ENCODE assay signal across 8 cellular contexts in genomic region chr3:51974963-51975856, GRCh38. TPM values are rescaled to one million over a fixed set of nuclear protein-coding genes. Genes with fewer than 3 reads are reported as not detected.
DNase-seq lines count a peak whose midpoint lies in the region; ATAC-seq and TF ChIP-seq lines count a peak whose summit lies in the region.

Gene ABHD14A, plus strand, starts transcription at chr3:51975064. Its CDS starts 72 bp downstream, at chr3:51975136.

- peak; percentile 88 to 92 for TF ChIP-seq POLR2A in Peyer's patch (IDR thresholded peaks at IDR 0.05)

- H3K9me3 ChIP-seq in Peyer's patch, result no peaks in the 10 kb centered on the region
- no peaks in the 10 kb centered on the region for H3K9me3 ChIP-seq in subcutaneous abdominal adipose tissue (ENCODE audit: control insufficient read depth in 5 of 5, low read length in 5 of 5)

- H3K9ac ChIP-seq in subcutaneous abdominal adipose tissue (ENCODE audit: low read length in 5 of 5), result peak within 1 kb of the TSS in 4 of 5 donors; percentile 79 to 92 (median 90)

- in situ Hi-C loops in ACHN (cut with HindIII; ENCODE audit: low pct_ligation_motif_present, low pct_unique_long_range_greater_than_20kb, low sequenced_read_pairs), result no loop called here

- POLR2A ChIA-PET in naive thymus-derived CD8-positive, alpha-beta T cell (lab: Charles Lee), result interaction anchor here (0.7 to 5.3 kb wide), 11 partner anchors 8 to 348 kb away, joined by 3 to 42 read pairs (median 3); partner anchors contain the start of genes ACY1, GPR62, PARP3 and RPL29

- TF ChIP-seq CTCF in Peyer's patch (IDR thresholded peaks at IDR 0.05), result peak in 3 of 6 experiments; percentile 5 to 22 (median 17)
- no peak for TF ChIP-seq CTCF in fibroblast of pulmonary artery (IDR thresholded peaks at IDR 0.05; ENCODE audit: low read length, missing control alignments)

- H3K4me3 Mint-ChIP-seq in naive thymus-derived CD8-positive, alpha-beta T cell, result peak within 1 kb of the TSS; percentile 89 to 97 (median 94)

- H3K4me3 ChIP-seq in Peyer's patch (peak within 1 kb of the TSS; percentile 51 to 85 (median 77)), fibroblast of pulmonary artery (replicated peaks; ENCODE audit: low read depth, low read length) (peak within 1 kb of the TSS; percentile 69), subcutaneous abdominal adipose tissue (ENCODE audit: low read depth in 1 of 5, low read length in 5 of 5) (peak within 1 kb of the TSS; percentile 73 to 94 (median 77))

- DNase-seq in ACHN (peak; percentile 74), Peyer's patch (peak; percentile 61 to 94 (median 91)), fibroblast of pulmonary artery (ENCODE audit: low read depth) (peak; percentile 64)
- DNase-seq in activated T-helper 9 cell treated with anti-CD3 and anti-CD28 coated beads, Interleukin-2, amount 50 U/mL, for 16 hours (ENCODE audit: low read depth), result peak; percentile 64
- DNase-seq in naive thymus-derived CD8-positive, alpha-beta T cell, result peak; percentile 57 to 81 (median 72)

- peaks cover 23 to 54% (median 39%) of the 10 kb centered on the region in 4 donors for H3K4me1 Mint-ChIP-seq in naive thymus-derived CD8-positive, alpha-beta T cell

- H3K4me1 ChIP-seq in Peyer's patch, result peaks cover 4 to 28% (median 10%) of the 10 kb centered on the region in 4 donors
- H3K4me1 ChIP-seq in subcutaneous abdominal adipose tissue (ENCODE audit: control insufficient read depth in 5 of 5, insufficient read depth in 5 of 5, low read length in 5 of 5), result peaks cover 4 to 34% (median 30%) of the 10 kb centered on the region in 5 donors

- H3K36me3 ChIP-seq in Peyer's patch (no peaks in the 10 kb centered on the region), subcutaneous abdominal adipose tissue (ENCODE audit: control insufficient read depth in 5 of 5, insufficient read depth in 5 of 5, low read length in 5 of 5) (peaks cover 0 to 6% (median 2%) of the 10 kb centered on the region in 5 donors)

- no peaks in the 10 kb centered on the region for H3K27me3 ChIP-seq in Peyer's patch
- no peaks in the 10 kb centered on the region for H3K27me3 ChIP-seq in subcutaneous abdominal adipose tissue (ENCODE audit: control insufficient read depth in 5 of 5, insufficient read depth in 4 of 5, low read length in 5 of 5)

- H3K27ac Mint-ChIP-seq in naive thymus-derived CD8-positive, alpha-beta T cell, result peak within 1 kb of the TSS; percentile 91 to 96 (median 95)

- no peaks in the 10 kb centered on the region for H3K27me3 Mint-ChIP-seq in naive thymus-derived CD8-positive, alpha-beta T cell

- H3K27ac ChIP-seq in Peyer's patch (peak within 1 kb of the TSS; percentile 79 to 92 (median 90)), subcutaneous abdominal adipose tissue (ENCODE audit: low read depth, low read length) (peak within 1 kb of the TSS; percentile 89)

- no peaks in the 10 kb centered on the region for H3K9me3 Mint-ChIP-seq in naive thymus-derived CD8-positive, alpha-beta T cell

- no peaks in the 10 kb centered on the region for H3K36me3 Mint-ChIP-seq in naive thymus-derived CD8-positive, alpha-beta T cell

- ATAC-seq in GM18867 (IDR thresholded peaks at IDR 0.05; ENCODE audit: unreplicated experiment), result peak; percentile 65
- ATAC-seq in HG03342 (IDR thresholded peaks at IDR 0.05; ENCODE audit: unreplicated experiment), result peak; percentile 57
- ATAC-seq in naive thymus-derived CD8-positive, alpha-beta T cell, result peak; percentile 70 to 80

RNA-seq across cellular contexts. Expression of gene ABHD14A, which starts in this region (rescaled TPM):
- 10 to 100 TPM in 2 of 4 donors, 1 to 10 TPM in 2; 3.9 to 11.6 (median 7.7) TPM for total RNA-seq in Peyer's patch
- total RNA-seq in naive thymus-derived CD8-positive, alpha-beta T cell, result 10 to 100 TPM; 17.7 to 22.1 TPM
- polyA plus RNA-seq in naive thymus-derived CD8-positive, alpha-beta T cell, result 100 to 1,000 TPM in 1 of 3 donors, 10 to 100 TPM in 2; 94.6 to 100 (median 94.9) TPM

Comparison
In these comparisons a context has a peak if more than half of its experiments do, and no peak if none do; other contexts are left out.
1. Peak in every context shown above with its lines: DNase-seq, ATAC-seq, H3K4me3 ChIP-seq and H3K27ac ChIP-seq.